Comparison of ENCODE assay signal across 1 cellular context in genomic region chr6:44350650-44350994, GRCh38. TPM values are rescaled to one million over a fixed set of nuclear protein-coding genes. Genes with fewer than 3 reads are reported as not detected.
"Had no signal": no experiment of that assay in that cellular context is flagged by ENCODE, and none has a peak within 500 bp of the region (broad histone marks: within the 10 kb centered on the region; RNA-seq: fewer than 3 reads in every experiment).

No MANE protein-coding gene starts in this region.

RNA-seq across cellular contexts. Expression of gene SPATS1, which starts 8.2 kb away (rescaled TPM):
- total RNA-seq: GM12878 had no signal
